ENCODE assay signal across 1 cellular context in the genomic region with DNA sequence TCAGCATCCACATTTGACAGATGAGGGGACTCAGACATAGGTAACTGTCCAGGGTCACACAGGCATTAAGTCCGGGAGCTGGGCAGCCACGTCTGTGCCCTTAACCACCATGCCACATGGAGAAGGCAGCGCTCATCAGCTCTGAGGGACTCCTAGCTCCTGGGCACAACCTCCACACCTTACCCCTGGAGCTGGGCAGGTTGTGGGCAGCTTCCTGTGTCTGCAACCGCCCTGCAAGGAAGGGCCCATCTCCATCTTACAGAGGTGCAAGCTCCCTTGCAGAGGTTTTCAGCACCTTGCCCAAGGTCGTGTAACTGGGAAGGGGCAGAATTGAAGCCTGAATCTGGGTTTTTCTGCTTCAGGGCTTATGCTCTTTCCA.
TF ChIP-seq lines count a peak whose summit lies in the region.

No MANE protein-coding gene starts in this region.

TF ChIP-seq in GM12878, 131 proteins besides CTCF, POLR2A, EP300 and RAD21:
- TF ChIP-seq KAT2A (conservative IDR thresholded peaks at IDR 0.05; ENCODE audit: control insufficient read depth, low read depth, low read length): no peak
- TF ChIP-seq GATAD2B (conservative IDR thresholded peaks at IDR 0.05; ENCODE audit: low read depth): 0 out of 2 replicates have a peak, but pooled peaks have one; percentile 28
